1 cellular context compared by ENCODE assay signal in the genomic region with DNA sequence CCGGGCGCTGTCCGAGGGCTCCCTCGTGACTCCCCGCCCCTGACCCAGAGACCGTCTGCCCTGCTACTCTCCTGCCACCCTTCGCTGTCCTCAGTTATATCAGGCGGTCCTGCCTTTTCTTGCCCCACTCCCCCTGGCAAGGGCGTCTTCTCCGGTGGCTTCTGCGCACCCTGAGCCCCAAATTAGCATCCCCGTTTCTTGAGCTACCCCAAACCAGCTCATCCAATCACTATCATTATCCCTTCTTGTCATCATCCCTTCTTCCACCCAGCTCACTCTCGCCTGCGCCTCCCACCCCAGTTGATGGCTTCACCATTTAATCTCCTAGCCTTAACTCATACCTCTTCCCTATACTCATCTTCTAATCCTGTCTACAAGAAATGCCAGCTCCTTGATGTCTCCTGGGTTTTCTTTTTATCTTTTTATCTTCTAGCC.
TF ChIP-seq lines count a peak whose summit lies in the region.

No MANE protein-coding gene starts in this region.

TF ChIP-seq in IMR-90, 13 proteins besides CTCF, POLR2A, EP300 and RAD21:
- TF ChIP-seq SMC3 (IDR thresholded peaks at IDR 0.05; ENCODE audit: low read depth, low read length) (no peak), RFX5 (IDR thresholded peaks at IDR 0.05; ENCODE audit: low read depth, low read length) (no peak), CEBPB (IDR thresholded peaks at IDR 0.05; ENCODE audit: low read depth, low read length) (no peak), BHLHE40 (IDR thresholded peaks at IDR 0.05; ENCODE audit: low read depth, low read length) (no peak), MAFK (IDR thresholded peaks at IDR 0.05; ENCODE audit: low read depth, low read length) (no peak), CHD1 (IDR thresholded peaks at IDR 0.05; ENCODE audit: low read depth, low read length) (no peak), FOS (IDR thresholded peaks at IDR 0.05; ENCODE audit: low read depth, low read length) (no peak), NFE2L2 (IDR thresholded peaks at IDR 0.05; ENCODE audit: low read depth, low read length) (no peak), MXI1 (IDR thresholded peaks at IDR 0.05; ENCODE audit: borderline replicate concordance, low read depth, low read length) (no peak), MAZ (IDR thresholded peaks at IDR 0.05; ENCODE audit: borderline replicate concordance, low read depth, low read length) (peak; percentile 8; the same call in 1 of the 2 replicates), RCOR1 (IDR thresholded peaks at IDR 0.05; ENCODE audit: insufficient replicate concordance, low read length) (no peak)
- TF ChIP-seq, protein P1, sequence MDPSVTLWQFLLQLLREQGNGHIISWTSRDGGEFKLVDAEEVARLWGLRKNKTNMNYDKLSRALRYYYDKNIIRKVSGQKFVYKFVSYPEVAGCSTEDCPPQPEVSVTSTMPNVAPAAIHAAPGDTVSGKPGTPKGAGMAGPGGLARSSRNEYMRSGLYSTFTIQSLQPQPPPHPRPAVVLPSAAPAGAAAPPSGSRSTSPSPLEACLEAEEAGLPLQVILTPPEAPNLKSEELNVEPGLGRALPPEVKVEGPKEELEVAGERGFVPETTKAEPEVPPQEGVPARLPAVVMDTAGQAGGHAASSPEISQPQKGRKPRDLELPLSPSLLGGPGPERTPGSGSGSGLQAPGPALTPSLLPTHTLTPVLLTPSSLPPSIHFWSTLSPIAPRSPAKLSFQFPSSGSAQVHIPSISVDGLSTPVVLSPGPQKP (IDR thresholded peaks at IDR 0.05; ENCODE audit: borderline replicate concordance, low read depth, low read length): no peak
- TF ChIP-seq, protein P2, sequence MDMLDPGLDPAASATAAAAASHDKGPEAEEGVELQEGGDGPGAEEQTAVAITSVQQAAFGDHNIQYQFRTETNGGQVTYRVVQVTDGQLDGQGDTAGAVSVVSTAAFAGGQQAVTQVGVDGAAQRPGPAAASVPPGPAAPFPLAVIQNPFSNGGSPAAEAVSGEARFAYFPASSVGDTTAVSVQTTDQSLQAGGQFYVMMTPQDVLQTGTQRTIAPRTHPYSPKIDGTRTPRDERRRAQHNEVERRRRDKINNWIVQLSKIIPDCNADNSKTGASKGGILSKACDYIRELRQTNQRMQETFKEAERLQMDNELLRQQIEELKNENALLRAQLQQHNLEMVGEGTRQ (IDR thresholded peaks at IDR 0.05; ENCODE audit: low read depth, low read length): peak; percentile 42
